20 cellular contexts compared by ENCODE assay signal in genomic region chr3:168089179-168089771, GRCh38.
"Had no signal": no experiment of that assay in that cellular context is flagged by ENCODE, and none has a peak within 500 bp of the region (broad histone marks: within the 10 kb centered on the region; RNA-seq: fewer than 3 reads in every experiment).

No MANE protein-coding gene starts in this region.

- ATAC-seq: body of pancreas; esophagus mucosa; gastrocnemius medialis; heart right ventricle; naive thymus-derived CD4-positive, alpha-beta T cell; sciatic nerve had no signal

- DNase-seq: activated CD4-positive, alpha-beta memory T cell treated with anti-CD3 and anti-CD28 coated beads for 36 hours; activated CD4-positive, alpha-beta T cell treated with anti-CD3 and anti-CD28 coated beads for 4 hours; activated naive CD4-positive, alpha-beta T cell treated with Interleukin-2 at 50 U/mL for 16 hours; activated naive CD8-positive, alpha-beta T cell treated with anti-CD3 and anti-CD28 coated beads, Interleukin-2, amount 10 ng/mL, durations not matched to agents 7 days and 5 days; activated T-cell treated with anti-CD3 and anti-CD28 coated beads, Interleukin-2, amount 50 U/mL, for 24 hours; body of pancreas; gastrocnemius medialis; heart right ventricle; mesenchymal stem cell; naive thymus-derived CD4-positive, alpha-beta T cell; stimulated activated CD4-positive, alpha-beta T cell treated with anti-CD3 and anti-CD28 coated beads, Interleukin-4, amount 100 ng/mL, for 1 hour had no signal

- H3K36me3 ChIP-seq: gastrocnemius medialis, heart right ventricle, neutrophil had no signal

- H3K4me3 ChIP-seq: body of pancreas, coronary artery, gastrocnemius medialis, heart right ventricle, smooth muscle cell had no signal

- H3K4me1 ChIP-seq: parathyroid adenoma had no signal

- H3K27ac Mint-ChIP-seq: activated CD4-positive, alpha-beta memory T cell treated with anti-CD3 and anti-CD28 coated beads for 36 hours; activated naive CD8-positive, alpha-beta T cell treated with anti-CD3 and anti-CD28 coated beads, Interleukin-2, amount 10 ng/mL, durations not matched to agents 7 days and 5 days; activated T-cell treated with anti-CD3 and anti-CD28 coated beads, Interleukin-2, amount 50 U/mL, for 24 hours; activated T-helper 2 cell treated with anti-CD3 and anti-CD28 coated beads, Interferon-gamma antibody, Interleukin-2, Interleukin-4, amounts not matched to agents 10 μg/mL and 5 μg/mL and 100 μg/mL, durations not matched to agents 14 hours and 24 hours and 36 hours; naive thymus-derived CD4-positive, alpha-beta T cell; T-helper 1 cell treated with Interleukin-12 subunit alpha and Interleukin-12 subunit beta and Interleukin-4 antibody, amounts not matched to agents 30 μg/mL and 1 μg/mL, for 36 hours had no signal

- H3K4me3 Mint-ChIP-seq: activated CD4-positive, alpha-beta memory T cell treated with anti-CD3 and anti-CD28 coated beads for 36 hours; activated naive CD8-positive, alpha-beta T cell treated with anti-CD3 and anti-CD28 coated beads, Interleukin-2, amount 10 ng/mL, durations not matched to agents 7 days and 5 days; activated T-cell treated with anti-CD3 and anti-CD28 coated beads, Interleukin-2, amount 50 U/mL, for 24 hours; central memory CD8-positive, alpha-beta T cell; T-helper 1 cell treated with Interleukin-12 subunit alpha and Interleukin-12 subunit beta and Interleukin-4 antibody, amounts not matched to agents 30 μg/mL and 1 μg/mL, for 36 hours had no signal

- H3K36me3 Mint-ChIP-seq: activated CD4-positive, alpha-beta memory T cell treated with anti-CD3 and anti-CD28 coated beads for 36 hours; naive thymus-derived CD4-positive, alpha-beta T cell had no signal

- H3K27ac ChIP-seq: coronary artery, gastrocnemius medialis, neutrophil, parathyroid adenoma had no signal

- H3K9me3 ChIP-seq: body of pancreas, gastrocnemius medialis, heart right ventricle, neutrophil had no signal

- H3K4me1 Mint-ChIP-seq: central memory CD8-positive, alpha-beta T cell had no signal

- H2AFZ ChIP-seq: parathyroid adenoma had no signal

- H3K9me3 Mint-ChIP-seq: activated CD4-positive, alpha-beta memory T cell treated with anti-CD3 and anti-CD28 coated beads for 36 hours; activated naive CD8-positive, alpha-beta T cell treated with anti-CD3 and anti-CD28 coated beads, Interleukin-2, amount 10 ng/mL, durations not matched to agents 7 days and 5 days; activated T-cell treated with anti-CD3 and anti-CD28 coated beads, Interleukin-2, amount 50 U/mL, for 24 hours; activated T-helper 2 cell treated with anti-CD3 and anti-CD28 coated beads, Interferon-gamma antibody, Interleukin-2, Interleukin-4, amounts not matched to agents 10 μg/mL and 5 μg/mL and 100 μg/mL, durations not matched to agents 14 hours and 24 hours and 36 hours; central memory CD8-positive, alpha-beta T cell; T-helper 1 cell treated with Interleukin-12 subunit alpha and Interleukin-12 subunit beta and Interleukin-4 antibody, amounts not matched to agents 30 μg/mL and 1 μg/mL, for 36 hours had no signal
